Comparison of ENCODE assay signal across 19 cellular contexts in genomic region chr18:49061906-49062831, GRCh38.
DNase-seq lines count a peak whose midpoint lies in the region; ATAC-seq and TF ChIP-seq lines count a peak whose summit lies in the region.
"Had no signal": no experiment of that assay in that cellular context is flagged by ENCODE, and none has a peak within 500 bp of the region (broad histone marks: within the 10 kb centered on the region; RNA-seq: fewer than 3 reads in every experiment).

No MANE protein-coding gene starts in this region.

- H3K4me3 Mint-ChIP-seq in stimulated activated memory B cell treated with anti-CD40 and anti-IgM and Interleukin-4, amounts not matched to agents 10 μg/mL and 1 μg/mL and 100 μg/mL, for 72 hours = no peak overlapping the region
- H3K4me3 Mint-ChIP-seq in activated CD4-positive, alpha-beta memory T cell treated with anti-CD3 and anti-CD28 coated beads for 36 hours = no peak overlapping the region
- no peak overlapping the region for H3K4me3 Mint-ChIP-seq in activated naive CD8-positive, alpha-beta T cell treated with anti-CD3 and anti-CD28 coated beads, Interleukin-2, amount 50 U/mL, for 24 hours

- H3K27me3 ChIP-seq in Loucy (ENCODE audit: insufficient read depth, low read length, poor library complexity, severe bottlenecking) = no peaks in the 10 kb centered on the region
- no peaks in the 10 kb centered on the region for H3K27me3 ChIP-seq in WERI-Rb-1 (ENCODE audit: insufficient read depth, low read depth, severe bottlenecking)
- H3K27me3 ChIP-seq: foreskin keratinocyte, pancreas, spleen had no signal

- peaks cover 3% of the 10 kb centered on the region for H3K9me3 Mint-ChIP-seq in stimulated activated memory B cell treated with anti-CD40 and anti-IgM and Interleukin-4, amounts not matched to agents 10 μg/mL and 1 μg/mL and 100 μg/mL, for 72 hours
- H3K9me3 Mint-ChIP-seq in activated CD4-positive, alpha-beta memory T cell treated with anti-CD3 and anti-CD28 coated beads for 36 hours = no peaks in the 10 kb centered on the region
- no peaks in the 10 kb centered on the region for H3K9me3 Mint-ChIP-seq in activated naive CD8-positive, alpha-beta T cell treated with anti-CD3 and anti-CD28 coated beads, Interleukin-2, amount 50 U/mL, for 24 hours

- no peak for ATAC-seq in stimulated activated memory B cell treated with anti-CD40 and anti-IgM and Interleukin-4, amounts not matched to agents 10 μg/mL and 1 μg/mL and 100 μg/mL, for 72 hours
- ATAC-seq in GM21786 (IDR thresholded peaks at IDR 0.05; ENCODE audit: unreplicated experiment) = no peak
- ATAC-seq in activated naive CD8-positive, alpha-beta T cell treated with anti-CD3 and anti-CD28 coated beads, Interleukin-2, amount 50 U/mL, for 24 hours = no peak
- ATAC-seq: foreskin keratinocyte had no signal

- H3K4me3 ChIP-seq in Loucy (ENCODE audit: low read length, poor library complexity, severe bottlenecking) (no peak overlapping the region), WERI-Rb-1 (ENCODE audit: low read depth, low read length) (no peak overlapping the region)
- H3K4me3 ChIP-seq: pancreas, spleen had no signal

- no peaks in the 10 kb centered on the region for H3K36me3 ChIP-seq in Loucy (ENCODE audit: insufficient read depth, low read length)
- no peaks in the 10 kb centered on the region for H3K36me3 ChIP-seq in WERI-Rb-1
- H3K36me3 ChIP-seq: pancreas had no signal

- H3K36me3 Mint-ChIP-seq in stimulated activated memory B cell treated with anti-CD40 and anti-IgM and Interleukin-4, amounts not matched to agents 10 μg/mL and 1 μg/mL and 100 μg/mL, for 72 hours = peaks cover 6% of the 10 kb centered on the region
- H3K36me3 Mint-ChIP-seq in activated CD4-positive, alpha-beta memory T cell treated with anti-CD3 and anti-CD28 coated beads for 36 hours = no peaks in the 10 kb centered on the region
- H3K36me3 Mint-ChIP-seq in activated naive CD8-positive, alpha-beta T cell treated with anti-CD3 and anti-CD28 coated beads, Interleukin-2, amount 50 U/mL, for 24 hours (ENCODE audit: low read depth) = no peaks in the 10 kb centered on the region

- intact Hi-C loops in activated CD4-positive, alpha-beta memory T cell treated with anti-CD3 and anti-CD28 coated beads for 36 hours (cut with micrococcal nuclease) = no loop called here

- TF ChIP-seq CTCF in Loucy (conservative IDR thresholded peaks at IDR 0.05; ENCODE audit: low read length) = no peak
- TF ChIP-seq CTCF in WERI-Rb-1 (IDR thresholded peaks at IDR 0.05; ENCODE audit: low read depth, low read length) = no peak

- peak overlapping the region; percentile 9 for H3K27ac Mint-ChIP-seq in stimulated activated memory B cell treated with anti-CD40 and anti-IgM and Interleukin-4, amounts not matched to agents 10 μg/mL and 1 μg/mL and 100 μg/mL, for 72 hours
- no peak overlapping the region for H3K27ac Mint-ChIP-seq in activated CD4-positive, alpha-beta memory T cell treated with anti-CD3 and anti-CD28 coated beads for 36 hours
- no peak overlapping the region for H3K27ac Mint-ChIP-seq in activated naive CD8-positive, alpha-beta T cell treated with anti-CD3 and anti-CD28 coated beads, Interleukin-2, amount 50 U/mL, for 24 hours

- H3K9me2 ChIP-seq in Loucy (replicated peaks; ENCODE audit: low read depth, low read length) = no peaks in the 10 kb centered on the region

- no peaks in the 10 kb centered on the region for H3K27me3 Mint-ChIP-seq in stimulated activated memory B cell treated with anti-CD40 and anti-IgM and Interleukin-4, amounts not matched to agents 10 μg/mL and 1 μg/mL and 100 μg/mL, for 72 hours
- H3K27me3 Mint-ChIP-seq in activated CD4-positive, alpha-beta memory T cell treated with anti-CD3 and anti-CD28 coated beads for 36 hours = no peaks in the 10 kb centered on the region
- H3K27me3 Mint-ChIP-seq in activated naive CD8-positive, alpha-beta T cell treated with anti-CD3 and anti-CD28 coated beads, Interleukin-2, amount 50 U/mL, for 24 hours = no peaks in the 10 kb centered on the region

- H3K79me2 ChIP-seq in Loucy (ENCODE audit: insufficient read depth, low read length) = no peaks in the 10 kb centered on the region

- no peak overlapping the region for H2AFZ ChIP-seq in Loucy (ENCODE audit: low read length)

- H3K4me1 ChIP-seq in Loucy (ENCODE audit: insufficient read depth, low read length, poor library complexity, severe bottlenecking) = peaks cover 69% of the 10 kb centered on the region
- H3K4me1 ChIP-seq: foreskin keratinocyte, pancreas had no signal

- CTCF ChIA-PET in activated CD4-positive, alpha-beta memory T cell treated with anti-CD3 and anti-CD28 coated beads for 36 hours (lab: Charles Lee) = no interaction called here

- no peaks in the 10 kb centered on the region for H4K20me1 ChIP-seq in Loucy (ENCODE audit: insufficient read depth, low read length, poor library complexity, severe bottlenecking)

- no peak for TF ChIP-seq POLR2A in erythroblast (IDR thresholded peaks at IDR 0.05; ENCODE audit: low read length)

- peak overlapping the region; percentile 9 for H3K4me2 ChIP-seq in Loucy (ENCODE audit: low read depth, low read length, poor library complexity, severe bottlenecking)

- peaks cover 8% of the 10 kb centered on the region for H3K4me1 Mint-ChIP-seq in stimulated activated memory B cell treated with anti-CD40 and anti-IgM and Interleukin-4, amounts not matched to agents 10 μg/mL and 1 μg/mL and 100 μg/mL, for 72 hours
- no peaks in the 10 kb centered on the region for H3K4me1 Mint-ChIP-seq in activated CD4-positive, alpha-beta memory T cell treated with anti-CD3 and anti-CD28 coated beads for 36 hours (ENCODE audit: low read depth)
- peaks cover under 1% of the 10 kb centered on the region for H3K4me1 Mint-ChIP-seq in activated naive CD8-positive, alpha-beta T cell treated with anti-CD3 and anti-CD28 coated beads, Interleukin-2, amount 50 U/mL, for 24 hours

- POLR2A ChIA-PET in activated CD4-positive, alpha-beta memory T cell treated with anti-CD3 and anti-CD28 coated beads for 36 hours (lab: Charles Lee) = no interaction called here

- peak overlapping the region; percentile 63 for H3K9ac ChIP-seq in Loucy (ENCODE audit: low read depth, low read length, poor library complexity, severe bottlenecking)

- peak; percentile 56 for DNase-seq in WERI-Rb-1
- DNase-seq in erythroblast (lab: John Stamatoyannopoulos, UW) = peak; percentile 40 to 68
- DNase-seq in HT-29 (ENCODE audit: low spot score) = no peak
- no peak for DNase-seq in activated CD4-positive, alpha-beta memory T cell treated with anti-CD3 and anti-CD28 coated beads for 36 hours
- no peak for DNase-seq in activated naive CD8-positive, alpha-beta T cell treated with anti-CD3 and anti-CD28 coated beads, Interleukin-2, amount 50 U/mL, for 24 hours
- DNase-seq: activated CD4-positive, CD25-positive, alpha-beta regulatory T cell; AML-193; DMS 273 treated with DMSO at 0.1 percent for 48 hours; foreskin keratinocyte; GOT3; left cardiac atrium; NCI-H1105 treated with DMSO at 0.1 percent for 48 hours; NCI-H2171; pancreas; spleen; SW 1271 had no signal

- peaks cover 5% of the 10 kb centered on the region; the same call in 1 of the 2 replicates for H3F3A ChIP-seq in Loucy (ENCODE audit: low read depth)

- H3K27ac ChIP-seq in WERI-Rb-1 = peak overlapping the region; percentile 64
- H3K27ac ChIP-seq: foreskin keratinocyte, pancreas had no signal

- H3K9me3 ChIP-seq in Loucy (ENCODE audit: insufficient read depth, low read depth, low read length) (no peaks in the 10 kb centered on the region), WERI-Rb-1 (ENCODE audit: severe bottlenecking) (no peaks in the 10 kb centered on the region)
- H3K9me3 ChIP-seq: pancreas, spleen had no signal

Comparison
In these comparisons a context has a peak if more than half of its experiments do, and no peak if none do; other contexts are left out.
1. DNase-seq: peak in WERI-Rb-1 (single experiment) and erythroblast (2 of 2); none in HT-29 (single experiment), activated CD4-positive, alpha-beta memory T cell treated with anti-CD3 and anti-CD28 coated beads for 36 hours (single experiment) and activated naive CD8-positive, alpha-beta T cell treated with anti-CD3 and anti-CD28 coated beads, Interleukin-2, amount 50 U/mL, for 24 hours (single experiment).